In the genomic region with DNA sequence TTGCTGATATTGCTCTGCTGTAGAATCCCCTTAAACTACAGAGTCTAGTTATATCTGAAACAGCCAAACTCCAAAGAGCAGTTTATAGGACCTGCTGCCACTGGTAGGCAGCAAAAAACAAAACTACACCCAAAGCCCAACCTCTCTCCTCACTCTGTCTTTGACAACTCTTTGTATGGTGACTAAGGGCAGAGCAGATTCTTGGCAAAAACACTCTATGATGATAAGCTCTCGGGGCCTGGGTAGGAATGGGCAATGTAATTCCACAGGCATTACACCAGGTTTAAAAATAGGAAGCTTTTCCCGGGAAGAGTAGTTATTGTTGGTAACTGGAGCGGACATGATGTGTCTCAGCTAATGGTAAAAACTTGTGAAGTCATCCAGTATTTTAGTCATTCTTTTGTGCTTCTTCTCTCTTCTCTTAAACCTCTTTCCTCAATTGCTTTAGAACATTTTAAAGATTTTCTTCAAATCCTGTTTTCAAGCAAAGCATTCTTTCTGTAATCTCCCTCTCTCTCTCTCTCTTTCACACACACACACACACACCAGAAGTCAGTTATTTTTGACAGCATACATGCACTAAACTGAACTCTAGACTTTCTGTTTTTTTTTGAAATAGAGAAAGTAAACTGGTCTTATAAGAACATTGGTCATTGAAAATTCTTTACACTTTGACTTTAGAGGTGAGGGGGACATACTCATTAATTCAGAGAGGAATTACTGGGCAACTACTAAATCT, we compare ENCODE assay signal across 12 cellular contexts.
A peak's percentile ranks its signal among the peaks of the same experiment; 100 is the strongest.
DNase-seq lines count a peak whose midpoint lies in the region; FAIRE-seq and TF ChIP-seq lines count a peak whose summit lies in the region.
"Had no signal": no experiment of that assay in that cellular context is flagged by ENCODE, and none has a peak within 500 bp of the region (broad histone marks: within the 10 kb centered on the region; RNA-seq: fewer than 3 reads in every experiment).

No MANE protein-coding gene starts in this region.

- peak overlapping the region; percentile 6; the same call in 1 of the 2 replicates for H3K9ac ChIP-seq in SK-N-SH
- H3K9ac ChIP-seq in rectal smooth muscle tissue (ENCODE audit: low read length) = no peak overlapping the region

- H3K27ac ChIP-seq in SK-N-SH (ENCODE audit: low read depth in 2 of 2, low read length in 1 of 2) (peak overlapping the region in 1 of 2 experiments; percentile 63; a peak in 2 of 4 replicates), rectal smooth muscle tissue (ENCODE audit: low read depth, low read length) (peak overlapping the region; percentile 76)
- H3K27ac ChIP-seq: PC-9 had no signal

- H3K4me1 ChIP-seq in SK-N-SH (ENCODE audit: control insufficient read depth in 1 of 2, insufficient read depth in 2 of 2, low read depth in 1 of 2, low read length in 1 of 2) = no peaks in the 10 kb centered on the region
- peaks cover 11% of the 10 kb centered on the region for H3K4me1 ChIP-seq in rectal smooth muscle tissue (ENCODE audit: control insufficient read depth, insufficient read depth, low read length)
- H3K4me1 ChIP-seq: Caco-2 had no signal

- H3K4me3 ChIP-seq in SK-N-SH (ENCODE audit: low read depth in 2 of 2, low read length in 1 of 2) (no peak overlapping the region), rectal smooth muscle tissue (ENCODE audit: low read length) (no peak overlapping the region)
- H3K4me3 ChIP-seq: PC-9 had no signal

- CTCF ChIA-PET in SK-N-SH (lab: Yijun Ruan, JAX) = no interaction called here

- TF ChIP-seq CTCF in D721Med (IDR thresholded peaks at IDR 0.05; ENCODE audit: insufficient read depth, missing control alignments) = no peak
- TF ChIP-seq CTCF in SK-N-SH (IDR thresholded peaks at IDR 0.05) = peak; percentile 19

- POLR2A ChIA-PET in SK-N-SH (lab: Yijun Ruan, JAX) = no interaction called here

- FAIRE-seq in D721Med (lab: Jason Lieb, UNC) (peak; percentile 16), frontal cortex (lab: Jason Lieb, UNC) (no peak)
- FAIRE-seq: colon had no signal

- no peak for TF ChIP-seq RAD21 in SK-N-SH (IDR thresholded peaks at IDR 0.05; ENCODE audit: low read length)

- no peaks in the 10 kb centered on the region for H4K20me1 ChIP-seq in SK-N-SH (ENCODE audit: insufficient read depth)

- peak overlapping the region; percentile 18; the same call in 1 of the 2 replicates for H3K4me2 ChIP-seq in SK-N-SH
- H3K4me2 ChIP-seq: PC-9 had no signal

- H3K9me2 ChIP-seq in SK-N-SH = no peaks in the 10 kb centered on the region

- H2AFZ ChIP-seq in SK-N-SH (ENCODE audit: low read depth) = no peak overlapping the region
- H2AFZ ChIP-seq: PC-9 had no signal

- no peak for TF ChIP-seq EP300 in SK-N-SH (IDR thresholded peaks at IDR 0.05; ENCODE audit: borderline replicate concordance in 1 of 2, low read depth in 1 of 2, low read length in 1 of 2)

- H3K79me2 ChIP-seq in SK-N-SH (ENCODE audit: insufficient read depth) = no peaks in the 10 kb centered on the region

- no peaks in the 10 kb centered on the region for H3K27me3 ChIP-seq in SK-N-SH (ENCODE audit: insufficient read depth)
- H3K27me3 ChIP-seq in rectal smooth muscle tissue (ENCODE audit: control insufficient read depth, insufficient read depth, low read length) = no peaks in the 10 kb centered on the region

- 8% methylated on average over 3 of the region's 3 CpGs for WGBS in SK-N-SH (ENCODE audit: low lambda C conversion rate)

- H3K9me3 ChIP-seq in SK-N-SH = peaks cover 3% of the 10 kb centered on the region; the same call in 1 of the 2 replicates
- H3K9me3 ChIP-seq: Caco-2 had no signal

- no peaks in the 10 kb centered on the region for H3K36me3 ChIP-seq in SK-N-SH (replicated peaks in 1 of 2; ENCODE audit: control insufficient read depth in 1 of 2, insufficient read depth in 2 of 2, low read length in 1 of 2)
- no peaks in the 10 kb centered on the region for H3K36me3 ChIP-seq in rectal smooth muscle tissue (ENCODE audit: control insufficient read depth, insufficient read depth, low read length)

- no peaks in the 10 kb centered on the region for H3F3A ChIP-seq in SK-N-SH (replicated peaks; ENCODE audit: insufficient read depth)

- DNase-seq in D721Med (ENCODE audit: insufficient read length, low spot score) = no peak
- DNase-seq in SK-N-SH = no peak
- DNase-seq in glomerular visceral epithelial cell (ENCODE audit: extremely low spot score) = peak; percentile 47
- DNase-seq in effector CD8-positive, alpha-beta T cell (lab: John Stamatoyannopoulos, UW) = no peak
- no peak for DNase-seq in frontal cortex (ENCODE audit: low spot score in 2 of 2)
- no peak for DNase-seq in GDM1 (lab: John Stamatoyannopoulos, UW)
- DNase-seq in UCSD-AML1 (lab: John Stamatoyannopoulos, UW; ENCODE audit: unreplicated experiment) = no peak
- DNase-seq: Caco-2; PC-9; stimulated activated CD4-positive, alpha-beta T cell treated with anti-CD3 and anti-CD28 coated beads, Interleukin-15, amount 100 ng/mL, for 24 hours had no signal

TF ChIP-seq in SK-N-SH, 30 proteins besides CTCF, POLR2A, EP300 and RAD21:
- TF ChIP-seq TAF1 (IDR thresholded peaks at IDR 0.05; ENCODE audit: borderline replicate concordance, low read depth, low read length) = no peak
- no peak for TF ChIP-seq GABPA (IDR thresholded peaks at IDR 0.05; ENCODE audit: low read depth)
- TF ChIP-seq YY1 (IDR thresholded peaks at IDR 0.05; ENCODE audit: low read depth) = no peak
- no peak for TF ChIP-seq JUND (IDR thresholded peaks at IDR 0.05)
- no peak for TF ChIP-seq TEAD4 (IDR thresholded peaks at IDR 0.05; ENCODE audit: borderline replicate concordance, insufficient read depth)
- TF ChIP-seq, protein P1, sequence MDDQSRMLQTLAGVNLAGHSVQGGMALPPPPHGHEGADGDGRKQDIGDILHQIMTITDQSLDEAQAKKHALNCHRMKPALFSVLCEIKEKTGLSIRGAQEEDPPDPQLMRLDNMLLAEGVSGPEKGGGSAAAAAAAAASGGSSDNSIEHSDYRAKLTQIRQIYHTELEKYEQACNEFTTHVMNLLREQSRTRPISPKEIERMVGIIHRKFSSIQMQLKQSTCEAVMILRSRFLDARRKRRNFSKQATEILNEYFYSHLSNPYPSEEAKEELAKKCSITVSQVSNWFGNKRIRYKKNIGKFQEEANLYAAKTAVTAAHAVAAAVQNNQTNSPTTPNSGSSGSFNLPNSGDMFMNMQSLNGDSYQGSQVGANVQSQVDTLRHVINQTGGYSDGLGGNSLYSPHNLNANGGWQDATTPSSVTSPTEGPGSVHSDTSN (IDR thresholded peaks at IDR 0.05) = peak; percentile 35; the same call in 1 of the 2 replicates
- no peak for TF ChIP-seq FOXJ3 (CRISPR knock-in tag; IDR thresholded peaks at IDR 0.05)
- no peak for TF ChIP-seq RCOR1 (IDR thresholded peaks at IDR 0.05; ENCODE audit: low read length)
- no peak for TF ChIP-seq MXI1 (IDR thresholded peaks at IDR 0.05; ENCODE audit: low read depth, low read length)
- peak; percentile 92 for TF ChIP-seq MEF2A (IDR thresholded peaks at IDR 0.05; ENCODE audit: borderline replicate concordance, low read depth)
- TF ChIP-seq TCF12 (IDR thresholded peaks at IDR 0.05) = 0 out of 2 replicates have a peak, but pooled peaks have one; percentile 8
- TF ChIP-seq, protein P2, sequence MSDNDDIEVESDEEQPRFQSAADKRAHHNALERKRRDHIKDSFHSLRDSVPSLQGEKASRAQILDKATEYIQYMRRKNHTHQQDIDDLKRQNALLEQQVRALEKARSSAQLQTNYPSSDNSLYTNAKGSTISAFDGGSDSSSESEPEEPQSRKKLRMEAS (IDR thresholded peaks at IDR 0.05; ENCODE audit: low read depth) = no peak
- TF ChIP-seq POLR2AphosphoS5 (IDR thresholded peaks at IDR 0.05; ENCODE audit: low read depth, low read length) = no peak
- peak; percentile 49; the same call in 1 of the 2 replicates for TF ChIP-seq NFIC (IDR thresholded peaks at IDR 0.05; ENCODE audit: borderline replicate concordance)
- TF ChIP-seq, protein P3, sequence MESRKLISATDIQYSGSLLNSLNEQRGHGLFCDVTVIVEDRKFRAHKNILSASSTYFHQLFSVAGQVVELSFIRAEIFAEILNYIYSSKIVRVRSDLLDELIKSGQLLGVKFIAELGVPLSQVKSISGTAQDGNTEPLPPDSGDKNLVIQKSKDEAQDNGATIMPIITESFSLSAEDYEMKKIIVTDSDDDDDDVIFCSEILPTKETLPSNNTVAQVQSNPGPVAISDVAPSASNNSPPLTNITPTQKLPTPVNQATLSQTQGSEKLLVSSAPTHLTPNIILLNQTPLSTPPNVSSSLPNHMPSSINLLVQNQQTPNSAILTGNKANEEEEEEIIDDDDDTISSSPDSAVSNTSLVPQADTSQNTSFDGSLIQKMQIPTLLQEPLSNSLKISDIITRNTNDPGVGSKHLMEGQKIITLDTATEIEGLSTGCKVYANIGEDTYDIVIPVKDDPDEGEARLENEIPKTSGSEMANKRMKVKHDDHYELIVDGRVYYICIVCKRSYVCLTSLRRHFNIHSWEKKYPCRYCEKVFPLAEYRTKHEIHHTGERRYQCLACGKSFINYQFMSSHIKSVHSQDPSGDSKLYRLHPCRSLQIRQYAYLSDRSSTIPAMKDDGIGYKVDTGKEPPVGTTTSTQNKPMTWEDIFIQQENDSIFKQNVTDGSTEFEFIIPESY (IDR thresholded peaks at IDR 0.05; ENCODE audit: borderline replicate concordance, low read depth) = no peak
- TF ChIP-seq GATA2 (CRISPR knock-in tag; IDR thresholded peaks at IDR 0.05) = no peak
